10 cellular contexts compared by ENCODE assay signal in genomic region chr15:96342611-96343528, GRCh38. TPM values are rescaled to one million over a fixed set of nuclear protein-coding genes. Genes with fewer than 3 reads are reported as not detected.
DNase-seq lines count a peak whose midpoint lies in the region; ATAC-seq and TF ChIP-seq lines count a peak whose summit lies in the region.
"Had no signal": no experiment of that assay in that cellular context is flagged by ENCODE, and none has a peak within 500 bp of the region (broad histone marks: within the 10 kb centered on the region; RNA-seq: fewer than 3 reads in every experiment).

No MANE protein-coding gene starts in this region.

- H3K9ac ChIP-seq in mammary epithelial cell (ENCODE audit: insufficient read depth, low read length) = no peak overlapping the region

- H3K27ac ChIP-seq in Peyer's patch (peak overlapping the region; percentile 62 to 95 (median 78)), ectodermal cell (ENCODE audit: insufficient read depth, low read depth, low read length, poor library complexity, severe bottlenecking) (peak overlapping the region; percentile 53), temporal lobe (ENCODE audit: low read depth, low read length) (peak overlapping the region; percentile 12), mammary epithelial cell (ENCODE audit: insufficient read depth, low read depth, low read length) (no peak overlapping the region)

- peak in 1 of 2 donors; percentile 37 for TF ChIP-seq POLR2A in Peyer's patch (IDR thresholded peaks at IDR 0.05)

- H3K9me3 Mint-ChIP-seq in mesothelial cell of epicardium = no peaks in the 10 kb centered on the region

- H3K9me3 ChIP-seq in Peyer's patch (no peaks in the 10 kb centered on the region), ectodermal cell (ENCODE audit: control insufficient read depth, low read length) (no peaks in the 10 kb centered on the region), mammary epithelial cell (replicated peaks; ENCODE audit: insufficient read depth, low read length) (no peaks in the 10 kb centered on the region)

- H3K79me2 ChIP-seq in mammary epithelial cell (ENCODE audit: insufficient read depth, low read length) = peaks cover 58% of the 10 kb centered on the region

- no peaks in the 10 kb centered on the region for H3K27me3 ChIP-seq in Peyer's patch
- peaks cover 55% of the 10 kb centered on the region for H3K27me3 ChIP-seq in ectodermal cell (ENCODE audit: control insufficient read depth, insufficient read depth, low read length, poor library complexity, severe bottlenecking)
- H3K27me3 ChIP-seq in mammary epithelial cell (ENCODE audit: insufficient read depth, low read length) = no peaks in the 10 kb centered on the region

- peak overlapping the region; percentile 95 for H3K27ac Mint-ChIP-seq in mesothelial cell of epicardium

- WGBS in ectodermal cell, 2 experiments = 5 to 7% methylated on average over 28 to 31 of the region's 31 CpGs
- WGBS in mammary epithelial cell (ENCODE audit: low coverage, missing lambda C conversion rate) = 96% methylated on average over 22 of the region's 31 CpGs

- peaks cover 93% of the 10 kb centered on the region for H3K4me1 Mint-ChIP-seq in mesothelial cell of epicardium

- CTCF ChIA-PET in mammary epithelial cell (lab: Charles Lee; ENCODE audit: low non-redundant PET) = interaction anchor here (0.8 kb wide), 1 partner anchor 16 kb away, joined by 3 read pairs; no protein-coding TSS in a partner anchor

- peaks cover 11% of the 10 kb centered on the region for H3K36me3 Mint-ChIP-seq in mesothelial cell of epicardium

- ATAC-seq in HG02852 (IDR thresholded peaks at IDR 0.05; ENCODE audit: unreplicated experiment) = no peak

- BruUV-seq in mammary epithelial cell (replicated peaks; lab: Mats Ljungman, UMichigan) = no TSS peak

- H3K36me3 ChIP-seq in Peyer's patch = no peaks in the 10 kb centered on the region
- peaks cover 10% of the 10 kb centered on the region for H3K36me3 ChIP-seq in ectodermal cell (ENCODE audit: control insufficient read depth, insufficient read depth, low read length)
- peaks cover under 1% of the 10 kb centered on the region for H3K36me3 ChIP-seq in mammary epithelial cell (ENCODE audit: insufficient read depth, low read length)

- intact Hi-C loops in mammary epithelial cell (cut with micrococcal nuclease) = no loop called here

- TF ChIP-seq CTCF in Peyer's patch (IDR thresholded peaks at IDR 0.05) (no peak), mesothelial cell of epicardium (IDR thresholded peaks at IDR 0.05; ENCODE audit: unreplicated experiment) (no peak), mammary epithelial cell (conservative IDR thresholded peaks at IDR 0.05 in 1 of 2, IDR thresholded peaks at IDR 0.05 in 1 of 2; ENCODE audit: extremely low read depth in 1 of 2, insufficient read depth in 1 of 2, low read depth in 1 of 2, low read length in 2 of 2) (no peak)

- H3K4me3 ChIP-seq in Peyer's patch (peak overlapping the region in 3 of 4 donors; percentile 3 to 85 (median 43)), ectodermal cell (ENCODE audit: insufficient read depth, low read depth, low read length) (peak overlapping the region; percentile 88), mammary epithelial cell (replicated peaks in 1 of 3; ENCODE audit: insufficient read depth in 1 of 3, low read depth in 2 of 3, low read length in 3 of 3) (no peak overlapping the region)

- H3K27me3 Mint-ChIP-seq in mesothelial cell of epicardium (ENCODE audit: low read depth) = no peaks in the 10 kb centered on the region

- in situ Hi-C loops in mammary epithelial cell (cut with MboI; ENCODE audit: low sequenced_read_pairs in 2 of 2) = loop anchor here (10.0 to 25.0 kb wide), 6 partner anchors 656 to 1681 kb away; no protein-coding TSS in a partner anchor

- H3K4me1 ChIP-seq in Peyer's patch (peaks cover 0 to 40% (median 0%) of the 10 kb centered on the region in 4 donors), ectodermal cell (ENCODE audit: control insufficient read depth, insufficient read depth, low read length) (peaks cover 56% of the 10 kb centered on the region), mammary epithelial cell (ENCODE audit: insufficient read depth, low read length) (peaks cover 13% of the 10 kb centered on the region)

- no peaks in the 10 kb centered on the region for H4K20me1 ChIP-seq in mammary epithelial cell (ENCODE audit: insufficient read depth, low read length)

- no peak overlapping the region for H2AFZ ChIP-seq in mammary epithelial cell (ENCODE audit: low read depth, low read length)

- DNase-seq in Peyer's patch (peak in 1 of 3 donors; percentile 44), mesothelial cell of epicardium (ENCODE audit: low spot score in 2 of 2, unreplicated experiment in 2 of 2) (peak in 1 of 2 experiments; percentile 15), COLO829 (ENCODE audit: low spot score) (no peak), mammary epithelial cell (no peak), DMS53 treated with DMSO at 0.1 percent for 48 hours (lab: John Stamatoyannopoulos, UW; ENCODE audit: unreplicated experiment) (no peak)
- DNase-seq: activated CD4-positive, CD25-positive, alpha-beta regulatory T cell; occipital lobe had no signal

- peak overlapping the region; percentile 89 for H3K4me3 Mint-ChIP-seq in mesothelial cell of epicardium

- H3K4me2 ChIP-seq in mammary epithelial cell (ENCODE audit: insufficient read depth, low read depth, low read length) = no peak overlapping the region

- dilution Hi-C loops in mammary epithelial cell (cut with HindIII; ENCODE audit: low sequenced_read_pairs) = no loop called here

RNA-seq across cellular contexts. Expression of gene NR2F2, which starts 12.4 kb away (rescaled TPM):
- 10 to 100 TPM in 3 of 4 donors, 1 to 10 TPM in 1; 7.9 to 20.9 (median 15.3) TPM for total RNA-seq in Peyer's patch
- 101 TPM for polyA plus RNA-seq in ectodermal cell (2013, experiment 1 of 4)
- polyA plus RNA-seq in ectodermal cell (2013, experiment 2 of 4) = 117 TPM
- polyA plus RNA-seq in ectodermal cell (2013, experiment 3 of 4) = 80.0 TPM
- 97.4 TPM for polyA plus RNA-seq in ectodermal cell (2013, experiment 4 of 4)
- total RNA-seq in mesothelial cell of epicardium = 126 to 134 TPM (median 128 TPM) in 3 replicates
- 4.4 TPM for total RNA-seq in temporal lobe
- total RNA-seq in mammary epithelial cell = 10 to 100 TPM in 1 of 2 donors, 1 to 10 TPM in 1; 3.2 to 34.1 TPM
- polyA plus RNA-seq in mammary epithelial cell = 17.8 TPM
- polyA minus RNA-seq in mammary epithelial cell = 31.9 TPM

Comparison
In these comparisons a context has a peak if more than half of its experiments do, and no peak if none do; other contexts are left out.
1. H3K4me3 ChIP-seq: peak in Peyer's patch (3 of 4) and ectodermal cell (single experiment); none in mammary epithelial cell (0 of 3).